ENCODE assay signal across 17 cellular contexts in genomic region chr15:35723120-35723707, GRCh38.
DNase-seq lines count a peak whose midpoint lies in the region; ATAC-seq and TF ChIP-seq lines count a peak whose summit lies in the region.
"Had no signal": no experiment of that assay in that cellular context is flagged by ENCODE, and none has a peak within 500 bp of the region (broad histone marks: within the 10 kb centered on the region; RNA-seq: fewer than 3 reads in every experiment).

No MANE protein-coding gene starts in this region.

- no peak for DNase-seq in GM23338 (ENCODE audit: low spot score)
- no peak for DNase-seq in SJCRH30
- peak; percentile 48 for DNase-seq in brain microvascular endothelial cell
- DNase-seq in osteocyte (ENCODE audit: extremely low spot score, unreplicated experiment), result no peak
- no peak for DNase-seq in stimulated activated CD4-positive, alpha-beta T cell treated with anti-CD3 and anti-CD28 coated beads, Interleukin-4, amount 100 ng/mL, for 24 hours
- DNase-seq in WTC11 (ENCODE audit: low spot score), result no peak
- no peak for DNase-seq in NCI-H2081 treated with DMSO at 0.1 percent for 48 hours (lab: John Stamatoyannopoulos, UW)
- DNase-seq: 8988T; ACHN; CD4-positive, CD25-positive, alpha-beta regulatory T cell; DMS53; GF-D8; GOT3; H9; IMR-90 had no signal

- H3K9me3 Mint-ChIP-seq in GM23338 (no peaks in the 10 kb centered on the region), osteocyte (ENCODE audit: unreplicated experiment) (no peaks in the 10 kb centered on the region), WTC11 (0 out of 2 replicates have a peak, but pooled peaks cover 3% of the 10 kb centered on the region)
- H3K9me3 Mint-ChIP-seq: H9 had no signal

- no peaks in the 10 kb centered on the region; the same call in 1 of the 2 replicates for H3K9me2 ChIP-seq in GM23338 (ENCODE audit: insufficient read depth)

- H3K4me3 ChIP-seq in GM23338, result no peak overlapping the region
- no peak overlapping the region for H3K4me3 ChIP-seq in SJCRH30
- H3K4me3 ChIP-seq in brain microvascular endothelial cell (ENCODE audit: low read depth, low read length), result no peak overlapping the region
- H3K4me3 ChIP-seq: BLaER1 treated with 17β-estradiol and CSF1 and Interleukin-3, amounts not matched to agents 10 nM and 100 nM had no signal

- H3K27me3 Mint-ChIP-seq in GM23338 (ENCODE audit: insufficient read depth, low read depth, poor library complexity) (no peaks in the 10 kb centered on the region), osteocyte (ENCODE audit: unreplicated experiment) (no peaks in the 10 kb centered on the region), WTC11 (ENCODE audit: low read depth) (no peaks in the 10 kb centered on the region)

- H3K4me1 Mint-ChIP-seq in GM23338, result peaks cover 12% of the 10 kb centered on the region
- peaks cover 25% of the 10 kb centered on the region for H3K4me1 Mint-ChIP-seq in osteocyte (ENCODE audit: unreplicated experiment)
- H3K4me1 Mint-ChIP-seq in WTC11, result peaks cover 11% of the 10 kb centered on the region
- H3K4me1 Mint-ChIP-seq: CD4-positive, CD25-positive, alpha-beta regulatory T cell had no signal

- no peaks in the 10 kb centered on the region for H3K27me3 ChIP-seq in GM23338 (ENCODE audit: insufficient read depth)
- no peaks in the 10 kb centered on the region for H3K27me3 ChIP-seq in SJCRH30
- no peaks in the 10 kb centered on the region for H3K27me3 ChIP-seq in brain microvascular endothelial cell (replicated peaks)
- H3K27me3 ChIP-seq: BLaER1 treated with 17β-estradiol and CSF1 and Interleukin-3, amounts not matched to agents 10 nM and 100 nM had no signal

- ATAC-seq in GM23338, result no peak
- no peak for ATAC-seq in HG03280 (IDR thresholded peaks at IDR 0.05; ENCODE audit: unreplicated experiment)
- no peak for ATAC-seq in WTC11

- no peak overlapping the region for H3K4me3 Mint-ChIP-seq in GM23338
- H3K4me3 Mint-ChIP-seq in osteocyte (ENCODE audit: unreplicated experiment), result no peak overlapping the region
- H3K4me3 Mint-ChIP-seq in WTC11, result no peak overlapping the region
- H3K4me3 Mint-ChIP-seq: CD4-positive, CD25-positive, alpha-beta regulatory T cell; H9 had no signal

- H3K79me2 ChIP-seq in GM23338 (replicated peaks; ENCODE audit: insufficient read depth), result no peaks in the 10 kb centered on the region

- H3K4me1 ChIP-seq in GM23338 (ENCODE audit: insufficient read depth), result no peaks in the 10 kb centered on the region
- peaks cover 13% of the 10 kb centered on the region for H3K4me1 ChIP-seq in SJCRH30
- H3K4me1 ChIP-seq: BLaER1 treated with 17β-estradiol and CSF1 and Interleukin-3, amounts not matched to agents 10 nM and 100 nM had no signal

- in situ Hi-C loops in brain microvascular endothelial cell (cut with HindIII; ENCODE audit: low pct_ligation_motif_present, low sequenced_read_pairs), result no loop called here

- no peaks in the 10 kb centered on the region for H3K36me3 Mint-ChIP-seq in GM23338 (ENCODE audit: low read depth)
- H3K36me3 Mint-ChIP-seq in osteocyte (ENCODE audit: unreplicated experiment), result no peaks in the 10 kb centered on the region
- H3K36me3 Mint-ChIP-seq in WTC11, result no peaks in the 10 kb centered on the region
- H3K36me3 Mint-ChIP-seq: CD4-positive, CD25-positive, alpha-beta regulatory T cell had no signal

- no peaks in the 10 kb centered on the region for H3K36me3 ChIP-seq in GM23338 (ENCODE audit: insufficient read depth)
- H3K36me3 ChIP-seq in SJCRH30, result no peaks in the 10 kb centered on the region
- no peaks in the 10 kb centered on the region for H3K36me3 ChIP-seq in brain microvascular endothelial cell (replicated peaks)
- H3K36me3 ChIP-seq: BLaER1 treated with 17β-estradiol and CSF1 and Interleukin-3, amounts not matched to agents 10 nM and 100 nM had no signal

- no peaks in the 10 kb centered on the region for H4K20me1 ChIP-seq in GM23338 (replicated peaks; ENCODE audit: insufficient read depth)

- H2AFZ ChIP-seq in GM23338, result no peak overlapping the region; the same call in 1 of the 2 replicates

- no peaks in the 10 kb centered on the region for H3K9me3 ChIP-seq in SJCRH30 (replicated peaks)
- H3K9me3 ChIP-seq: BLaER1 treated with 17β-estradiol and CSF1 and Interleukin-3, amounts not matched to agents 10 nM and 100 nM had no signal

- H3F3A ChIP-seq in GM23338 (replicated peaks; ENCODE audit: low read depth), result no peaks in the 10 kb centered on the region

- no peak overlapping the region for H3K4me2 ChIP-seq in GM23338
- H3K4me2 ChIP-seq: BLaER1 treated with 17β-estradiol and CSF1 and Interleukin-3, amounts not matched to agents 10 nM and 100 nM had no signal

- no peak for TF ChIP-seq CTCF in GM23338 (conservative IDR thresholded peaks at IDR 0.05; ENCODE audit: low read depth in 2 of 2)
- no peak for TF ChIP-seq CTCF in brain microvascular endothelial cell (IDR thresholded peaks at IDR 0.05; ENCODE audit: low read depth, low read length, missing control alignments)
- no peak for TF ChIP-seq CTCF in osteocyte (IDR thresholded peaks at IDR 0.05)
- no peak for TF ChIP-seq CTCF in WTC11 (IDR thresholded peaks at IDR 0.05)

- POLR2A ChIA-PET in WTC11 (lab: Charles Lee), result interaction anchor here (0.7 kb wide), 1 partner anchor 38 kb away, joined by 3 read pairs; no protein-coding TSS in a partner anchor

- H3K27ac Mint-ChIP-seq in GM23338 (peak overlapping the region; percentile 11; the same call in 1 of the 2 replicates), osteocyte (ENCODE audit: unreplicated experiment) (peak overlapping the region; percentile 75), WTC11 (no peak overlapping the region)
- H3K27ac Mint-ChIP-seq: CD4-positive, CD25-positive, alpha-beta regulatory T cell; H9 had no signal

- H3K27ac ChIP-seq in GM23338 (ENCODE audit: low read depth) (no peak overlapping the region), SJCRH30 (peak overlapping the region; percentile 70), brain microvascular endothelial cell (peak overlapping the region; percentile 78)
- H3K27ac ChIP-seq: BLaER1 treated with 17β-estradiol and CSF1 and Interleukin-3, amounts not matched to agents 10 nM and 100 nM had no signal

- CTCF ChIA-PET in WTC11 (lab: Charles Lee), result interaction anchor here (0.6 to 1.0 kb wide), 3 partner anchors 28 to 204 kb away, joined by 3 to 5 read pairs (median 4); no protein-coding TSS in a partner anchor

TF ChIP-seq in GM23338, 12 proteins besides CTCF, POLR2A, EP300 and RAD21 (continues in another document):
- no peak for TF ChIP-seq CREB1 (CRISPR knock-in tag; IDR thresholded peaks at IDR 0.05; ENCODE audit: low read depth)
- no peak for TF ChIP-seq EZH2 (IDR thresholded peaks at IDR 0.05; ENCODE audit: low read depth, unreplicated experiment)
- no peak for TF ChIP-seq REST (IDR thresholded peaks at IDR 0.05; ENCODE audit: unreplicated experiment)
- TF ChIP-seq ZNF331 (CRISPR knock-in tag; IDR thresholded peaks at IDR 0.05; ENCODE audit: low read depth), result no peak

TF ChIP-seq in WTC11, 78 proteins besides CTCF, POLR2A, EP300 and RAD21:
- TF ChIP-seq NFYB (CRISPR knock-in tag; conservative IDR thresholded peaks at IDR 0.05; ENCODE audit: low read depth), result no peak
- TF ChIP-seq FOXK1 (CRISPR knock-in tag; IDR thresholded peaks at IDR 0.05), result no peak
- TF ChIP-seq, protein P1, sequence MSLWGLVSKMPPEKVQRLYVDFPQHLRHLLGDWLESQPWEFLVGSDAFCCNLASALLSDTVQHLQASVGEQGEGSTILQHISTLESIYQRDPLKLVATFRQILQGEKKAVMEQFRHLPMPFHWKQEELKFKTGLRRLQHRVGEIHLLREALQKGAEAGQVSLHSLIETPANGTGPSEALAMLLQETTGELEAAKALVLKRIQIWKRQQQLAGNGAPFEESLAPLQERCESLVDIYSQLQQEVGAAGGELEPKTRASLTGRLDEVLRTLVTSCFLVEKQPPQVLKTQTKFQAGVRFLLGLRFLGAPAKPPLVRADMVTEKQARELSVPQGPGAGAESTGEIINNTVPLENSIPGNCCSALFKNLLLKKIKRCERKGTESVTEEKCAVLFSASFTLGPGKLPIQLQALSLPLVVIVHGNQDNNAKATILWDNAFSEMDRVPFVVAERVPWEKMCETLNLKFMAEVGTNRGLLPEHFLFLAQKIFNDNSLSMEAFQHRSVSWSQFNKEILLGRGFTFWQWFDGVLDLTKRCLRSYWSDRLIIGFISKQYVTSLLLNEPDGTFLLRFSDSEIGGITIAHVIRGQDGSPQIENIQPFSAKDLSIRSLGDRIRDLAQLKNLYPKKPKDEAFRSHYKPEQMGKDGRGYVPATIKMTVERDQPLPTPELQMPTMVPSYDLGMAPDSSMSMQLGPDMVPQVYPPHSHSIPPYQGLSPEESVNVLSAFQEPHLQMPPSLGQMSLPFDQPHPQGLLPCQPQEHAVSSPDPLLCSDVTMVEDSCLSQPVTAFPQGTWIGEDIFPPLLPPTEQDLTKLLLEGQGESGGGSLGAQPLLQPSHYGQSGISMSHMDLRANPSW (CRISPR knock-in tag; conservative IDR thresholded peaks at IDR 0.05; ENCODE audit: low read depth), result no peak
TF ChIP-seq in WTC11: peak in this region for 0.
